Comparison of ENCODE assay signal across 17 cellular contexts in genomic region chr18:21693322-21693721, GRCh38. TPM values are rescaled to one million over a fixed set of nuclear protein-coding genes. Genes with fewer than 3 reads are reported as not detected.
DNase-seq lines count a peak whose midpoint lies in the region; ATAC-seq and TF ChIP-seq lines count a peak whose summit lies in the region.
"Had no signal": no experiment of that assay in that cellular context is flagged by ENCODE, and none has a peak within 500 bp of the region (broad histone marks: within the 10 kb centered on the region; RNA-seq: fewer than 3 reads in every experiment).

No MANE protein-coding gene starts in this region.

- H3K4me3 ChIP-seq in heart right ventricle: no peak overlapping the region
- H3K4me3 ChIP-seq: GM12878, GM23338 had no signal

- no peaks in the 10 kb centered on the region for H3K4me1 ChIP-seq in heart right ventricle

- 75 to 80% methylated on average over 2 of the region's 2 CpGs for WGBS in heart right ventricle, 2 donors

- no peak for TF ChIP-seq CTCF in heart right ventricle (IDR thresholded peaks at IDR 0.05)

- H3K9me3 ChIP-seq in heart right ventricle: peaks cover 0 to 29% (median 10%) of the 10 kb centered on the region in 11 donors

- in situ Hi-C loops in SK-MEL-5 (cut with HindIII; ENCODE audit: low pct_unique_long_range_greater_than_20kb, low sequenced_read_pairs): no loop called here

- H3K27ac ChIP-seq in heart right ventricle: no peak overlapping the region

- H3K9me3 Mint-ChIP-seq in stimulated activated effector memory CD8-positive, alpha-beta T cell treated with anti-CD3 and anti-CD28 coated beads, Interleukin-12 subunit alpha, Interleukin-12 subunit beta, amount 100 ng/mL, for 72 hours: peaks cover 4% of the 10 kb centered on the region
- H3K9me3 Mint-ChIP-seq in activated CD8-positive, alpha-beta memory T cell treated with anti-CD3 and anti-CD28 coated beads, Interleukin-2, amount 10 ng/mL, durations not matched to agents 7 days and 5 days (ENCODE audit: low read depth): peaks cover 8% of the 10 kb centered on the region

- peaks cover 0 to 56% (median 4%) of the 10 kb centered on the region in 9 donors for H3K36me3 ChIP-seq in heart right ventricle

- H3K27me3 Mint-ChIP-seq in activated CD8-positive, alpha-beta memory T cell treated with anti-CD3 and anti-CD28 coated beads, Interleukin-2, amount 10 ng/mL, durations not matched to agents 7 days and 5 days: no peaks in the 10 kb centered on the region
- H3K27me3 Mint-ChIP-seq: CD4-positive, alpha-beta memory T cell had no signal

- H3K27me3 ChIP-seq in heart right ventricle: no peaks in the 10 kb centered on the region

- intact Hi-C loops in Right ventricle myocardium superior (cut with DNase I) (no loop called here), heart right ventricle (cut with DNase I) (no loop called here)

- peak; percentile 52 for ATAC-seq in Right ventricle myocardium superior (ENCODE audit: poor library complexity)
- ATAC-seq in heart right ventricle: no peak
- ATAC-seq in stimulated activated effector memory CD8-positive, alpha-beta T cell treated with anti-CD3 and anti-CD28 coated beads, Interleukin-12 subunit alpha, Interleukin-12 subunit beta, amount 100 ng/mL, for 72 hours: no peak
- ATAC-seq in activated CD8-positive, alpha-beta memory T cell treated with anti-CD3 and anti-CD28 coated beads, Interleukin-2, amount 10 ng/mL, durations not matched to agents 7 days and 5 days: no peak
- ATAC-seq: GM12878, GM23338, HCT116 had no signal

- peak overlapping the region; percentile 81 for H3K27ac Mint-ChIP-seq in stimulated activated effector memory CD8-positive, alpha-beta T cell treated with anti-CD3 and anti-CD28 coated beads, Interleukin-12 subunit alpha, Interleukin-12 subunit beta, amount 100 ng/mL, for 72 hours
- no peak overlapping the region for H3K27ac Mint-ChIP-seq in activated CD8-positive, alpha-beta memory T cell treated with anti-CD3 and anti-CD28 coated beads, Interleukin-2, amount 10 ng/mL, durations not matched to agents 7 days and 5 days
- H3K27ac Mint-ChIP-seq: GM23338, H9 had no signal

- CTCF ChIA-PET in activated CD8-positive, alpha-beta memory T cell treated with anti-CD3 and anti-CD28 coated beads, Interleukin-2, amount 10 ng/mL, durations not matched to agents 7 days and 5 days (lab: Charles Lee): no interaction called here

- H3K4me1 Mint-ChIP-seq in stimulated activated effector memory CD8-positive, alpha-beta T cell treated with anti-CD3 and anti-CD28 coated beads, Interleukin-12 subunit alpha, Interleukin-12 subunit beta, amount 100 ng/mL, for 72 hours: peaks cover 5% of the 10 kb centered on the region
- peaks cover 10% of the 10 kb centered on the region for H3K4me1 Mint-ChIP-seq in activated CD8-positive, alpha-beta memory T cell treated with anti-CD3 and anti-CD28 coated beads, Interleukin-2, amount 10 ng/mL, durations not matched to agents 7 days and 5 days
- H3K4me1 Mint-ChIP-seq: GM23338, H9 had no signal

- DNase-seq in Right ventricle myocardium superior: no peak
- no peak for DNase-seq in heart right ventricle
- peak; percentile 74 for DNase-seq in SK-MEL-5 (ENCODE audit: low read depth, low spot score)
- DNase-seq in stimulated activated effector memory CD8-positive, alpha-beta T cell treated with anti-CD3 and anti-CD28 coated beads, Interleukin-12 subunit alpha, Interleukin-12 subunit beta, amount 100 ng/mL, for 72 hours (ENCODE audit: low spot score in 2 of 2): no peak
- DNase-seq in activated CD8-positive, alpha-beta memory T cell treated with anti-CD3 and anti-CD28 coated beads, Interleukin-2, amount 10 ng/mL, durations not matched to agents 7 days and 5 days: no peak
- DNase-seq in SHP77 treated with DMSO at 0.1 percent for 48 hours (lab: John Stamatoyannopoulos, UW): no peak
- DNase-seq: C1 segment of cervical spinal cord; Calu3; CD4-positive, alpha-beta memory T cell; COR-L47; DMS79; EL; GDM1; H9 had no signal

- H3K36me3 Mint-ChIP-seq in stimulated activated effector memory CD8-positive, alpha-beta T cell treated with anti-CD3 and anti-CD28 coated beads, Interleukin-12 subunit alpha, Interleukin-12 subunit beta, amount 100 ng/mL, for 72 hours: peaks cover 47% of the 10 kb centered on the region
- peaks cover 71% of the 10 kb centered on the region for H3K36me3 Mint-ChIP-seq in activated CD8-positive, alpha-beta memory T cell treated with anti-CD3 and anti-CD28 coated beads, Interleukin-2, amount 10 ng/mL, durations not matched to agents 7 days and 5 days

- H3K4me3 Mint-ChIP-seq in stimulated activated effector memory CD8-positive, alpha-beta T cell treated with anti-CD3 and anti-CD28 coated beads, Interleukin-12 subunit alpha, Interleukin-12 subunit beta, amount 100 ng/mL, for 72 hours: no peak overlapping the region
- no peak overlapping the region for H3K4me3 Mint-ChIP-seq in activated CD8-positive, alpha-beta memory T cell treated with anti-CD3 and anti-CD28 coated beads, Interleukin-2, amount 10 ng/mL, durations not matched to agents 7 days and 5 days
- H3K4me3 Mint-ChIP-seq: CD4-positive, alpha-beta memory T cell; GM23338; H9 had no signal

RNA-seq across cellular contexts. Expression of gene ABHD3, which starts 11.3 kb away (rescaled TPM):
- total RNA-seq in Right ventricle myocardium superior (5.0 TPM), heart right ventricle (1 to 10 TPM; 2.2 to 7.7 (median 3.7) TPM)
- 10 to 100 TPM in 1 of 2 donors, 1 to 10 TPM in 1; 8.6 to 28.2 TPM for polyA plus RNA-seq in heart right ventricle
- 21.9 and 25.8 TPM in 2 replicates for total RNA-seq in SK-MEL-5 (2014; rRNA removed; shearing (Covaris generic))
- polyA plus RNA-seq in SK-MEL-5 (2015; cell fraction: cytosol; rRNA removed): 35.8 and 38.9 TPM in 2 replicates
- 46.0 and 50.5 TPM in 2 replicates for polyA plus RNA-seq in SK-MEL-5 (2015; cell fraction: nucleus; rRNA removed)
- total RNA-seq in activated CD8-positive, alpha-beta memory T cell treated with anti-CD3 and anti-CD28 coated beads, Interleukin-2, amount 10 ng/mL, durations not matched to agents 7 days and 5 days: 10 to 100 TPM; 47.9 to 62.6 TPM

RNA-seq across cellular contexts. Expression of gene MIB1, which starts 47.3 kb away (rescaled TPM):
- total RNA-seq in Right ventricle myocardium superior (16.5 TPM), heart right ventricle (10 to 100 TPM; 16.8 to 32.2 (median 26.2) TPM)
- 1 to 10 TPM; 3.7 to 4.0 TPM for polyA plus RNA-seq in heart right ventricle
- 23.0 and 26.7 TPM in 2 replicates for total RNA-seq in SK-MEL-5 (2014; rRNA removed; shearing (Covaris generic))
- polyA plus RNA-seq in SK-MEL-5 (2015; cell fraction: cytosol; rRNA removed): 7.4 and 9.7 TPM in 2 replicates
- 20.6 and 21.3 TPM in 2 replicates for polyA plus RNA-seq in SK-MEL-5 (2015; cell fraction: nucleus; rRNA removed)
- 10 to 100 TPM; 40.5 to 54.8 TPM for total RNA-seq in activated CD8-positive, alpha-beta memory T cell treated with anti-CD3 and anti-CD28 coated beads, Interleukin-2, amount 10 ng/mL, durations not matched to agents 7 days and 5 days
